Comparison of ENCODE assay signal across 13 cellular contexts in the genomic region with DNA sequence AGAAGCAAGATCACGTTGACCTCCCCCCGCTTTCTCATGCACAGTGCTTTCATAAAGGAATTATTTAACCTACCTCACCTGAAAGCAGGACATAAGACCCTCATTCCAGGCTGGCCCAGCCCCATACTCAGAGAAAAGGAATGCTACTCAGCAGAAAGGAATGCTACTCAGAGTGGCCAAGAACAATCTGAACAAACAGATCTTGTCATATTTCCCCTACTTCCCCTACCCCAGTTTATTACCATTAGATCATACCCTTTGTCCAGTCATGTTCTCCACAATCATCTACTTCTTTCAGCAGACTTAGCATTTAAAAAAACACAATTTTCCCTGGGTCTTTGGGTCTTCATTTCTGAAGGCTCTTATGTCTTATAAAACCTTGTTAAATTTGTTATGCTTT.
DNase-seq lines count a peak whose midpoint lies in the region; ATAC-seq lines count a peak whose summit lies in the region.
"Had no signal": no experiment of that assay in that cellular context is flagged by ENCODE, and none has a peak within 500 bp of the region (broad histone marks: within the 10 kb centered on the region; RNA-seq: fewer than 3 reads in every experiment).

No MANE protein-coding gene starts in this region.

- no peak overlapping the region for H2AFZ ChIP-seq in GM23248

- no peak for ATAC-seq in esophagus mucosa
- ATAC-seq: natural killer cell had no signal

- no peaks in the 10 kb centered on the region for H3K36me3 ChIP-seq in GM23248 (ENCODE audit: low read depth)
- H3K36me3 ChIP-seq: colonic mucosa, stomach had no signal

- H3K4me3 ChIP-seq in GM23248 = no peak overlapping the region
- no peak overlapping the region for H3K4me3 ChIP-seq in skeletal muscle cell (ENCODE audit: low read depth, low read length)
- H3K4me3 ChIP-seq: colonic mucosa, stomach had no signal

- H3K9ac ChIP-seq in GM23248 = no peak overlapping the region

- peak overlapping the region; percentile 26 for H3K4me2 ChIP-seq in GM23248 (ENCODE audit: unreplicated experiment)

- peak; percentile 62 for DNase-seq in GM23248
- peak; percentile 36 for DNase-seq in SW480 (ENCODE audit: low spot score)
- DNase-seq in fibroblast of peridontal ligament (ENCODE audit: extremely low read depth) = peak; percentile 29
- DNase-seq in skeletal muscle cell (ENCODE audit: low read depth) = peak; percentile 60
- no peak for DNase-seq in C1 segment of cervical spinal cord (lab: John Stamatoyannopoulos, UW)
- DNase-seq in nucleus accumbens (lab: John Stamatoyannopoulos, UW) = no peak
- DNase-seq in SIG-M5 (lab: John Stamatoyannopoulos, UW) = no peak
- DNase-seq: colonic mucosa, DMS 273 treated with DMSO at 0.1 percent for 48 hours, MM.1S, natural killer cell, stomach had no signal

- no peaks in the 10 kb centered on the region for H3K9me2 ChIP-seq in GM23248 (ENCODE audit: insufficient read depth)

- WGBS in GM23248 (ENCODE audit: low coverage in 1 of 2, low lambda C conversion rate in 2 of 2, missing lambda C conversion rate in 2 of 2), 2 experiments = 96 to 98% methylated on average over 2 of the region's 2 CpGs

- H3K4me1 ChIP-seq in GM23248 (ENCODE audit: insufficient read depth) = peaks cover 22% of the 10 kb centered on the region
- H3K4me1 ChIP-seq: stomach had no signal

- H3K9me3 ChIP-seq in GM23248 (ENCODE audit: low read depth) = no peaks in the 10 kb centered on the region
- H3K9me3 ChIP-seq: colonic mucosa, stomach had no signal

- H3K27me3 ChIP-seq in GM23248 (replicated peaks; ENCODE audit: insufficient read depth) = no peaks in the 10 kb centered on the region
- H3K27me3 ChIP-seq: colonic mucosa, stomach had no signal

- H3K79me2 ChIP-seq in GM23248 (ENCODE audit: insufficient read depth) = no peaks in the 10 kb centered on the region

- H3F3A ChIP-seq in GM23248 (ENCODE audit: insufficient read depth) = no peaks in the 10 kb centered on the region

- no peaks in the 10 kb centered on the region for H4K20me1 ChIP-seq in GM23248 (ENCODE audit: insufficient read depth)

- in situ Hi-C loops in GM23248 (cut with MboI) = no loop called here

- peak overlapping the region; percentile 45 for H3K27ac ChIP-seq in GM23248
- H3K27ac ChIP-seq: colonic mucosa, stomach had no signal

Comparison
In these comparisons a context has a peak if more than half of its experiments do, and no peak if none do; other contexts are left out.
1. DNase-seq: peak in GM23248 (single experiment), SW480 (single experiment), fibroblast of peridontal ligament (single experiment) and skeletal muscle cell (single experiment); none in C1 segment of cervical spinal cord (0 of 14), nucleus accumbens (0 of 56) and SIG-M5 (single experiment).